In genomic region chr12:75891072-75891471, GRCh38 we compare ENCODE assay signal across 1 cellular context.
TF ChIP-seq lines count a peak whose summit lies in the region.

No MANE protein-coding gene starts in this region.

TF ChIP-seq in A549, 52 proteins besides CTCF, POLR2A, EP300 and RAD21 (continued from another document):
- TF ChIP-seq, protein P1, sequence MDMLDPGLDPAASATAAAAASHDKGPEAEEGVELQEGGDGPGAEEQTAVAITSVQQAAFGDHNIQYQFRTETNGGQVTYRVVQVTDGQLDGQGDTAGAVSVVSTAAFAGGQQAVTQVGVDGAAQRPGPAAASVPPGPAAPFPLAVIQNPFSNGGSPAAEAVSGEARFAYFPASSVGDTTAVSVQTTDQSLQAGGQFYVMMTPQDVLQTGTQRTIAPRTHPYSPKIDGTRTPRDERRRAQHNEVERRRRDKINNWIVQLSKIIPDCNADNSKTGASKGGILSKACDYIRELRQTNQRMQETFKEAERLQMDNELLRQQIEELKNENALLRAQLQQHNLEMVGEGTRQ (IDR thresholded peaks at IDR 0.05): no peak
- no peak for TF ChIP-seq HOXB5 (CRISPR knock-in tag; IDR thresholded peaks at IDR 0.05)
- no peak for TF ChIP-seq NPAS2 (CRISPR knock-in tag; IDR thresholded peaks at IDR 0.05; ENCODE audit: borderline replicate concordance)
- no peak for TF ChIP-seq HOXA7 (CRISPR knock-in tag; IDR thresholded peaks at IDR 0.05)
- no peak for TF ChIP-seq KDM1A (IDR thresholded peaks at IDR 0.05; ENCODE audit: low read depth)
- TF ChIP-seq RARB (CRISPR knock-in tag; IDR thresholded peaks at IDR 0.05): no peak
- TF ChIP-seq MYC (IDR thresholded peaks at IDR 0.05; ENCODE audit: borderline replicate concordance, low read length): no peak
- TF ChIP-seq BHLHE40 (IDR thresholded peaks at IDR 0.05; ENCODE audit: low read depth, low read length): no peak
- TF ChIP-seq NR3C1 (IDR thresholded peaks at IDR 0.05): no peak
- TF ChIP-seq MAX (IDR thresholded peaks at IDR 0.05): no peak
- TF ChIP-seq SREBF2 (IDR thresholded peaks at IDR 0.05): no peak
